In genomic region chr10:5944389-5945202, GRCh38 we compare ENCODE assay signal across 10 cellular contexts. TPM values are rescaled to one million over a fixed set of nuclear protein-coding genes. Genes with fewer than 3 reads are reported as not detected.
DNase-seq lines count a peak whose midpoint lies in the region; ATAC-seq, FAIRE-seq and TF ChIP-seq lines count a peak whose summit lies in the region.
"Had no signal": no experiment of that assay in that cellular context is flagged by ENCODE, and none has a peak within 500 bp of the region (broad histone marks: within the 10 kb centered on the region; RNA-seq: fewer than 3 reads in every experiment).

No MANE protein-coding gene starts in this region.

- peaks cover 3% of the 10 kb centered on the region for H3K23me2 ChIP-seq in H9 (ENCODE audit: insufficient read length, low read depth, low read length, poor library complexity, severe bottlenecking)

- DNase-seq in H9 (no peak), right atrium auricular region (ENCODE audit: low spot score) (peak; percentile 96), small intestine (peak; percentile 76), D341Med (ENCODE audit: low spot score) (no peak), NCI-H1930 (lab: John Stamatoyannopoulos, UW) (no peak)
- no peak for DNase-seq in stimulated activated CD8-positive, alpha-beta memory T cell treated with anti-CD3 and anti-CD28 coated beads, Interleukin-4, amount 100 ng/mL, for 48 hours

- H3K18ac ChIP-seq in H9 (ENCODE audit: insufficient read length, low read depth, low read length) = no peak overlapping the region

- H3K9ac ChIP-seq in H9 (ENCODE audit: extremely low read depth, insufficient read length, low read length) = no peak overlapping the region

- H3K4me1 Mint-ChIP-seq in H9 = peaks cover 31 to 39% of the 10 kb centered on the region in 2 experiments

- no peak for ATAC-seq in GM18502 (IDR thresholded peaks at IDR 0.05; ENCODE audit: poor library complexity, unreplicated experiment)

- H3K27me3 Mint-ChIP-seq in H9 (ENCODE audit: low read depth) = peaks cover 5% of the 10 kb centered on the region
- H3K27me3 Mint-ChIP-seq: activated naive CD4-positive, alpha-beta T cell treated with anti-CD3 and anti-CD28 coated beads, Interleukin-2, amount 50 U/mL, for 24 hours; stimulated activated naive CD8-positive, alpha-beta T cell treated with anti-CD3 and anti-CD28 coated beads, Interleukin-15, Interleukin-2, amounts not matched to agents 100 ng/mL and 50 ng/mL, for 24 hours had no signal

- FAIRE-seq in small intestine (lab: Jason Lieb, UNC) = no peak

- H3K27ac Mint-ChIP-seq in H9 = peak overlapping the region in 1 of 3 experiments; percentile 35; a peak in 2 of 7 replicates
- H3K27ac Mint-ChIP-seq: activated naive CD4-positive, alpha-beta T cell treated with anti-CD3 and anti-CD28 coated beads, Interleukin-2, amount 50 U/mL, for 24 hours; stimulated activated naive CD8-positive, alpha-beta T cell treated with anti-CD3 and anti-CD28 coated beads, Interleukin-15, Interleukin-2, amounts not matched to agents 100 ng/mL and 50 ng/mL, for 24 hours had no signal

- H3K9me3 ChIP-seq in H9 (ENCODE audit: control insufficient read depth, low read depth, low read length) (no peaks in the 10 kb centered on the region), right atrium auricular region (no peaks in the 10 kb centered on the region), small intestine (ENCODE audit: control insufficient read depth, low read depth) (no peaks in the 10 kb centered on the region)

- no peak overlapping the region for H2AK5ac ChIP-seq in H9 (ENCODE audit: insufficient read length, low read length)

- H4K8ac ChIP-seq in H9 (replicated peaks; ENCODE audit: insufficient read length, low read depth, low read length) = no peak overlapping the region

- no peak overlapping the region for H3K4ac ChIP-seq in H9 (ENCODE audit: low read depth, low read length)

- H3K36me3 ChIP-seq in right atrium auricular region (no peaks in the 10 kb centered on the region), small intestine (ENCODE audit: control insufficient read depth in 2 of 2, insufficient read depth in 2 of 2, low read length in 2 of 2) (no peaks in the 10 kb centered on the region)

- peak overlapping the region; percentile 32 for H2AFZ ChIP-seq in H9 (ENCODE audit: low read length)

- no peak overlapping the region for H4K5ac ChIP-seq in H9 (ENCODE audit: insufficient read length, low read depth, low read length)

- TF ChIP-seq CTCF in H9 (conservative IDR thresholded peaks at IDR 0.05) (no peak), right atrium auricular region (IDR thresholded peaks at IDR 0.05) (no peak)

- H2BK5ac ChIP-seq in H9 (ENCODE audit: insufficient read length, low read length) = no peak overlapping the region

- no peak overlapping the region; a peak in 1 of 5 replicates for H3K4me3 Mint-ChIP-seq in H9
- H3K4me3 Mint-ChIP-seq: stimulated activated naive CD8-positive, alpha-beta T cell treated with anti-CD3 and anti-CD28 coated beads, Interleukin-15, Interleukin-2, amounts not matched to agents 100 ng/mL and 50 ng/mL, for 24 hours had no signal

- H4K20me1 ChIP-seq in H9 (ENCODE audit: control insufficient read depth, insufficient read depth, insufficient read length) = no peaks in the 10 kb centered on the region

- no peaks in the 10 kb centered on the region for H3K9me3 Mint-ChIP-seq in H9
- H3K9me3 Mint-ChIP-seq: activated naive CD4-positive, alpha-beta T cell treated with anti-CD3 and anti-CD28 coated beads, Interleukin-2, amount 50 U/mL, for 24 hours; stimulated activated naive CD8-positive, alpha-beta T cell treated with anti-CD3 and anti-CD28 coated beads, Interleukin-15, Interleukin-2, amounts not matched to agents 100 ng/mL and 50 ng/mL, for 24 hours had no signal

- H3K27me3 ChIP-seq in H9 (ENCODE audit: insufficient read depth, low read length) (no peaks in the 10 kb centered on the region), right atrium auricular region (no peaks in the 10 kb centered on the region), small intestine (ENCODE audit: control insufficient read depth in 2 of 2, insufficient read depth in 2 of 2, low read length in 2 of 2) (no peaks in the 10 kb centered on the region)

- H3K4me1 ChIP-seq in H9 (ENCODE audit: insufficient read depth, low read length) = peaks cover 8% of the 10 kb centered on the region; the same call in 1 of the 2 replicates
- H3K4me1 ChIP-seq in right atrium auricular region = peaks cover 0 to 51% of the 10 kb centered on the region in 2 donors
- peaks cover 1 to 8% of the 10 kb centered on the region in 2 donors for H3K4me1 ChIP-seq in small intestine (ENCODE audit: control insufficient read depth in 2 of 2, insufficient read depth in 1 of 2, low read depth in 1 of 2, low read length in 1 of 2)

- H3K4me2 ChIP-seq in H9 (ENCODE audit: insufficient read depth, insufficient read length, low read length) = no peak overlapping the region

- H3K27ac ChIP-seq in H9 (ENCODE audit: insufficient read length, low read depth, low read length) (no peak overlapping the region), angular gyrus (ENCODE audit: low read depth, low read length) (peak overlapping the region; percentile 72), right atrium auricular region (peak overlapping the region; percentile 85 to 87), small intestine (ENCODE audit: low read depth in 1 of 2, low read length in 1 of 2) (peak overlapping the region in 1 of 2 donors; percentile 93)

- H2BK20ac ChIP-seq in H9 (ENCODE audit: low read depth, low read length, poor library complexity, severe bottlenecking) = no peak overlapping the region

- H3K4me3 ChIP-seq in right atrium auricular region (peak overlapping the region; percentile 6 to 40), small intestine (ENCODE audit: low read depth in 1 of 2, low read length in 2 of 2) (no peak overlapping the region)

- no peaks in the 10 kb centered on the region for H3K36me3 Mint-ChIP-seq in H9 (ENCODE audit: insufficient read depth in 1 of 3, low read depth in 3 of 3)
- H3K36me3 Mint-ChIP-seq: activated naive CD4-positive, alpha-beta T cell treated with anti-CD3 and anti-CD28 coated beads, Interleukin-2, amount 50 U/mL, for 24 hours had no signal

- no peak overlapping the region for H3K56ac ChIP-seq in H9 (ENCODE audit: insufficient read length, low read depth, low read length)

- no peaks in the 10 kb centered on the region for H3K79me1 ChIP-seq in H9 (ENCODE audit: insufficient read depth, low read depth, low read length, poor library complexity, severe bottlenecking)

- no peak overlapping the region for H2BK120ac ChIP-seq in H9 (ENCODE audit: low read depth, low read length, poor library complexity, severe bottlenecking)

- no peak overlapping the region for H4K91ac ChIP-seq in H9 (ENCODE audit: insufficient read length, low read depth, low read length)

- no peaks in the 10 kb centered on the region for H3K79me2 ChIP-seq in H9 (ENCODE audit: insufficient read depth, low read length)

- no peak overlapping the region for H3K23ac ChIP-seq in H9 (ENCODE audit: insufficient read length, low read depth, low read length)

- no peak overlapping the region for H3T11ph ChIP-seq in H9 (ENCODE audit: low read length)

- no peak overlapping the region for H3K14ac ChIP-seq in H9 (ENCODE audit: insufficient read depth, low read length)

- no peak overlapping the region for H2BK15ac ChIP-seq in H9 (ENCODE audit: low read depth, low read length)

- no CpG with 5 or more reads among the region's 7 CpGs for WGBS in H9 (ENCODE audit: extremely low coverage, insufficient read length, low lambda C conversion rate)
- WGBS in small intestine, 3 donors = 19 to 34% (median 30%) methylated on average over 7 of the region's 7 CpGs

- H2BK12ac ChIP-seq in H9 (ENCODE audit: insufficient read length, low read depth, low read length) = no peak overlapping the region

RNA-seq across cellular contexts. Expression of gene IL15RA, which starts 32.7 kb away (rescaled TPM):
- total RNA-seq in H9 (2021) (0.18 and 0.31 TPM in 2 replicates), right atrium auricular region (10 to 100 TPM in 1 of 2 donors, 1 to 10 TPM in 1; 9.6 to 30.5 TPM)
- polyA plus RNA-seq in small intestine = 10 to 100 TPM in 2 of 3 donors, 1 to 10 TPM in 1; 8.3 to 32.1 (median 15.9) TPM

RNA-seq across cellular contexts. Expression of gene FBH1, which starts 54.6 kb away (rescaled TPM):
- total RNA-seq in H9 (2021) (50.8 and 52.2 TPM in 2 replicates), right atrium auricular region (10 to 100 TPM; 68.7 to 93.4 TPM)
- 10 to 100 TPM; 38.8 to 89.9 (median 76.7) TPM for polyA plus RNA-seq in small intestine

RNA-seq across cellular contexts. Expression of gene ANKRD16, which starts 54.9 kb away (rescaled TPM):
- total RNA-seq in H9 (2021) = 9.2 and 11.4 TPM in 2 replicates
- total RNA-seq in right atrium auricular region = 1 to 10 TPM; 1.9 to 3.5 TPM
- polyA plus RNA-seq in small intestine = 1 to 10 TPM; 3.2 to 7.4 (median 3.4) TPM

Comparison
In these comparisons a context has a peak if more than half of its experiments do, and no peak if none do; other contexts are left out.
1. DNase-seq: peak in right atrium auricular region (single experiment) and small intestine (single experiment); none in H9 (single experiment), D341Med (single experiment), NCI-H1930 (0 of 2) and stimulated activated CD8-positive, alpha-beta memory T cell treated with anti-CD3 and anti-CD28 coated beads, Interleukin-4, amount 100 ng/mL, for 48 hours (single experiment).
2. H3K4me3 ChIP-seq: peak in right atrium auricular region (2 of 2); none in small intestine (0 of 2).